ENCODE assay signal across 8 cellular contexts in the genomic region with DNA sequence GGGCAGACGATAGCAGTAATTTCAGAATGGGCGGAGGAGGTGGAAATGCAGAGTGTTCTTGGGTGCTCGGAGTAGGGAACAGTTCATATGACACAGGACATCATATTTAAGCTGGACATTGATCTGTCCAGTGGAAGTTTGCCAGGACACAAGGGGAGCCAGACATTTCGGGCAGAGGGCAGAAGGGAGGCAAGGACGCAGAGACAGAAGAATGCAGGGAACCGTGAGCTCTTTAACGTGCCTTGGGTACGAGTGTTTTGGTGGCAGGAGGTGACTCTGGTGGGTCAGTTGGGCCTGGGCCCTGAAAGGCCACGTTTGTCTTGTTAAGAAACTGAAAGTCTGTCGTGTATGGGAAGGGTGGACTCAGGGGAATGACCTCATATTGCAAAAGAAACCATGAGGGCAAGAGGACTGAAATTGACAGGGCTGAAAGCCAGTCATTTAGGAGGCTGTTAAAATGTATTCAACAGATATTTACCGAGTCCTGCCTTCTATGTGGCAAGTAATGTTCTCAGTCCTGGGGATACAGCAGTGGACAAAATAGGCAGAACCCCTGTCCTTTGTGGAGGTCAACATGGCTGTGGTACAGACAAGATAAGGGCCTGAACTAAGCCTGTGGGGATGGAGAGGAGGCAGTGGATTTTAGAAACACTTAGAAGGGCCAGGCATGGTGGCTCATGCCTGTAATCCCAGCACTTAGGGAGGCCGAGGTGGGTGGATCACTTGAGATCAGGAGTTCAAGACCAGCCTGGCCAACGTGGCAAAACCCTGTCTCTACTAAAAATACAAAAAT. TPM values are rescaled to one million over a fixed set of nuclear protein-coding genes. Genes with fewer than 3 reads are reported as not detected.
DNase-seq lines count a peak whose midpoint lies in the region; ATAC-seq, FAIRE-seq and TF ChIP-seq lines count a peak whose summit lies in the region.

No MANE protein-coding gene starts in this region.

- H3K27me3 ChIP-seq in small intestine (ENCODE audit: control insufficient read depth in 2 of 2, insufficient read depth in 2 of 2, low read length in 2 of 2) = no peaks in the 10 kb centered on the region
- H3K27me3 ChIP-seq in colonic mucosa = no peaks in the 10 kb centered on the region

- H3K27me3 Mint-ChIP-seq in activated naive CD8-positive, alpha-beta T cell treated with anti-CD3 and anti-CD28 coated beads, Interleukin-2, amount 50 U/mL, for 24 hours = no peaks in the 10 kb centered on the region

- peak overlapping the region; percentile 37 to 42 for H3K27ac ChIP-seq in small intestine (ENCODE audit: low read depth in 1 of 2, low read length in 1 of 2)
- no peak overlapping the region for H3K27ac ChIP-seq in colonic mucosa

- DNase-seq in HCEC 1CT = peak; percentile 9
- no peak for DNase-seq in activated naive CD8-positive, alpha-beta T cell treated with anti-CD3 and anti-CD28 coated beads, Interleukin-2, amount 50 U/mL, for 24 hours
- DNase-seq in left ventricle myocardium superior = no peak
- peak; percentile 19 for DNase-seq in small intestine
- DNase-seq in colonic mucosa = no peak
- no peak for DNase-seq in NCI-H69 (lab: John Stamatoyannopoulos, UW)

- FAIRE-seq in small intestine (lab: Jason Lieb, UNC) = no peak

- H3K27ac Mint-ChIP-seq in activated naive CD8-positive, alpha-beta T cell treated with anti-CD3 and anti-CD28 coated beads, Interleukin-2, amount 50 U/mL, for 24 hours = peak overlapping the region; percentile 11

- no peaks in the 10 kb centered on the region for H3K9me3 ChIP-seq in small intestine (ENCODE audit: control insufficient read depth, low read depth)
- no peaks in the 10 kb centered on the region for H3K9me3 ChIP-seq in colonic mucosa

- H3K4me1 ChIP-seq in small intestine (ENCODE audit: control insufficient read depth in 2 of 2, insufficient read depth in 1 of 2, low read depth in 1 of 2, low read length in 1 of 2) (peaks cover 4 to 8% of the 10 kb centered on the region in 2 donors), colonic mucosa (peaks cover 3% of the 10 kb centered on the region)

- TF ChIP-seq CTCF in colonic mucosa (IDR thresholded peaks at IDR 0.05) = no peak

- peaks cover 52% of the 10 kb centered on the region for H3K4me1 Mint-ChIP-seq in activated naive CD8-positive, alpha-beta T cell treated with anti-CD3 and anti-CD28 coated beads, Interleukin-2, amount 50 U/mL, for 24 hours

- H3K9ac ChIP-seq in colonic mucosa (ENCODE audit: low read depth in 2 of 2, low read length in 2 of 2) = peak overlapping the region in 1 of 2 donors; percentile 27

- peaks cover 10% of the 10 kb centered on the region for H3K36me3 Mint-ChIP-seq in activated naive CD8-positive, alpha-beta T cell treated with anti-CD3 and anti-CD28 coated beads, Interleukin-2, amount 50 U/mL, for 24 hours (ENCODE audit: low read depth)

- no peak for ATAC-seq in activated naive CD8-positive, alpha-beta T cell treated with anti-CD3 and anti-CD28 coated beads, Interleukin-2, amount 50 U/mL, for 24 hours
- ATAC-seq in left ventricle myocardium superior = peak; percentile 8
- no peak for ATAC-seq in GM21447 (IDR thresholded peaks at IDR 0.05; ENCODE audit: unreplicated experiment)
- ATAC-seq in HG02884 (IDR thresholded peaks at IDR 0.05; ENCODE audit: unreplicated experiment) = no peak

- H3K4me3 ChIP-seq in small intestine (ENCODE audit: low read depth in 1 of 2, low read length in 2 of 2) (peak overlapping the region in 1 of 2 donors; percentile 30), colonic mucosa (no peak overlapping the region)

- intact Hi-C loops in left ventricle myocardium superior (cut with micrococcal nuclease) = no loop called here
- intact Hi-C loops in colonic mucosa (cut with DNase I) = no loop called here

- H3K4me3 Mint-ChIP-seq in activated naive CD8-positive, alpha-beta T cell treated with anti-CD3 and anti-CD28 coated beads, Interleukin-2, amount 50 U/mL, for 24 hours = peak overlapping the region; percentile 13

- H3K36me3 ChIP-seq in small intestine (ENCODE audit: control insufficient read depth in 2 of 2, insufficient read depth in 2 of 2, low read length in 2 of 2) (no peaks in the 10 kb centered on the region), colonic mucosa (no peaks in the 10 kb centered on the region)

- WGBS in small intestine, 3 donors = 61 to 76% (median 65%) methylated on average over 13 of the region's 13 CpGs

- no peaks in the 10 kb centered on the region for H3K9me3 Mint-ChIP-seq in activated naive CD8-positive, alpha-beta T cell treated with anti-CD3 and anti-CD28 coated beads, Interleukin-2, amount 50 U/mL, for 24 hours

RNA-seq across cellular contexts. Expression of a gene that starts 2.2 kb away (rescaled TPM):
- total RNA-seq in left ventricle myocardium superior = 167 TPM
- 100 to 1,000 TPM in 1 of 3 donors, 10 to 100 TPM in 2; 41.7 to 106 (median 93.5) TPM for polyA plus RNA-seq in small intestine
- 100 to 1,000 TPM in 1 of 2 donors, 10 to 100 TPM in 1; 59.8 to 122 TPM for total RNA-seq in colonic mucosa

RNA-seq across cellular contexts. Expression of a gene that starts 59.2 kb away (rescaled TPM):
- total RNA-seq in left ventricle myocardium superior = 0.30 TPM
- 1 to 10 TPM in 1 of 3 donors, under 1 TPM in 1, not detected in 1; 0.22 to 1.9 TPM for polyA plus RNA-seq in small intestine
- 10 to 100 TPM in 1 of 2 donors, 1 to 10 TPM in 1; 2.4 to 21.0 TPM for total RNA-seq in colonic mucosa

Comparison
In these comparisons a context has a peak if more than half of its experiments do, and no peak if none do; other contexts are left out.
1. DNase-seq: peak in HCEC 1CT (single experiment) and small intestine (single experiment); none in activated naive CD8-positive, alpha-beta T cell treated with anti-CD3 and anti-CD28 coated beads, Interleukin-2, amount 50 U/mL, for 24 hours (single experiment), left ventricle myocardium superior (single experiment), colonic mucosa (single experiment) and NCI-H69 (single experiment).